ENCODE assay signal across 13 cellular contexts in the genomic region with DNA sequence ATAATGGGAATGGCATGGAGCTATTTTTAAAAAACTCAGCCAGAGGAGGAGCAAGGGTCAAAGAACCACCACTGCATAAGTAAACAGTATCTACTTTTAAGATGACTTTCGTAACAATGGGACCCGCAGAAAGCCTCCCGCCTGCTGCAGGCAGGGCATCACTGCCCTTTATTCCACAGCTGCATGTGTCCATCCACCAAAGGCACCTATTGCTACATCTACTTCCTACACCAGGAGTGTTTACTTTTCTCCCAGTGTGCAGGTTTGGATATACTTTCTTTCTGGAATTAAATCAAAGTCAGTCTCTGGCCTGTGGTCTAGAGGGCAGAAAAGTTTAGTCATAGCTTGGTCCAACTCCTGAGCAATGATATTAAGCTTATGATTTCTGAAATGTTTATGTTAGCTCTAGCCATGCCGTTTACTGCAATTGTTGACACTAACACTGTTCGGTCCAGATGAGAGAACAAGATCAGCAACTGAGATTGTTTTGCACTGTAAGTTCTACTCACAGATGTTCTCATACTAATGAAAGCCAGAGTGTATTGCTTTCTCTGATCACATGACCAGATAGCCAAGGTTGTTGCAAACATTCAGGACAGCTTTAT.
DNase-seq lines count a peak whose midpoint lies in the region; ATAC-seq and TF ChIP-seq lines count a peak whose summit lies in the region.
"Had no signal": no experiment of that assay in that cellular context is flagged by ENCODE, and none has a peak within 500 bp of the region (broad histone marks: within the 10 kb centered on the region; RNA-seq: fewer than 3 reads in every experiment).

No MANE protein-coding gene starts in this region.

- no peak for TF ChIP-seq CTCF in 22Rv1 (IDR thresholded peaks at IDR 0.05)
- TF ChIP-seq CTCF in astrocyte of the spinal cord (IDR thresholded peaks at IDR 0.05; ENCODE audit: low read depth, low read length): no peak
- no peak for TF ChIP-seq CTCF in left lung (IDR thresholded peaks at IDR 0.05)
- no peak for TF ChIP-seq CTCF in right atrium auricular region (IDR thresholded peaks at IDR 0.05)

- H3K36me3 ChIP-seq in left lung: no peaks in the 10 kb centered on the region
- no peaks in the 10 kb centered on the region for H3K36me3 ChIP-seq in right atrium auricular region
- H3K36me3 ChIP-seq: ovary, thyroid gland had no signal

- no peak overlapping the region for H3K27ac Mint-ChIP-seq in activated T-cell treated with anti-CD3 and anti-CD28 coated beads, Interleukin-2, amount 50 U/mL, for 24 hours
- H3K27ac Mint-ChIP-seq: activated CD4-positive, alpha-beta T cell treated with anti-CD3 and anti-CD28 coated beads for 36 hours; activated naive CD8-positive, alpha-beta T cell treated with anti-CD3 and anti-CD28 coated beads, Interleukin-2, amount 10 ng/mL, durations not matched to agents 7 days and 5 days had no signal

- intact Hi-C loops in left lung (cut with DNase I): no loop called here

- H3K9me3 ChIP-seq in left lung (no peaks in the 10 kb centered on the region), right atrium auricular region (no peaks in the 10 kb centered on the region)
- H3K9me3 ChIP-seq: ovary, thyroid gland had no signal

- H3K4me1 Mint-ChIP-seq in activated T-cell treated with anti-CD3 and anti-CD28 coated beads, Interleukin-2, amount 50 U/mL, for 24 hours (ENCODE audit: low read depth): no peaks in the 10 kb centered on the region
- H3K4me1 Mint-ChIP-seq: activated CD4-positive, alpha-beta T cell treated with anti-CD3 and anti-CD28 coated beads for 36 hours; activated naive CD8-positive, alpha-beta T cell treated with anti-CD3 and anti-CD28 coated beads, Interleukin-2, amount 10 ng/mL, durations not matched to agents 7 days and 5 days had no signal

- in situ Hi-C loops in astrocyte of the spinal cord (cut with HindIII; ENCODE audit: low sequenced_read_pairs): no loop called here

- H3K4me3 Mint-ChIP-seq in activated T-cell treated with anti-CD3 and anti-CD28 coated beads, Interleukin-2, amount 50 U/mL, for 24 hours: no peak overlapping the region
- H3K4me3 Mint-ChIP-seq: activated CD4-positive, alpha-beta T cell treated with anti-CD3 and anti-CD28 coated beads for 36 hours; activated naive CD8-positive, alpha-beta T cell treated with anti-CD3 and anti-CD28 coated beads, Interleukin-2, amount 10 ng/mL, durations not matched to agents 7 days and 5 days had no signal

- H3K4me1 ChIP-seq in left lung (no peaks in the 10 kb centered on the region), right atrium auricular region (no peaks in the 10 kb centered on the region)
- H3K4me1 ChIP-seq: thyroid gland had no signal

- H3K27ac ChIP-seq in 22Rv1: peak overlapping the region; percentile 44
- no peak overlapping the region for H3K27ac ChIP-seq in left lung
- no peak overlapping the region for H3K27ac ChIP-seq in right atrium auricular region
- H3K27ac ChIP-seq: epithelial cell of prostate, thyroid gland had no signal

- H3K27me3 Mint-ChIP-seq in activated T-cell treated with anti-CD3 and anti-CD28 coated beads, Interleukin-2, amount 50 U/mL, for 24 hours: no peaks in the 10 kb centered on the region
- H3K27me3 Mint-ChIP-seq: activated CD4-positive, alpha-beta T cell treated with anti-CD3 and anti-CD28 coated beads for 36 hours; activated naive CD8-positive, alpha-beta T cell treated with anti-CD3 and anti-CD28 coated beads, Interleukin-2, amount 10 ng/mL, durations not matched to agents 7 days and 5 days had no signal

- DNase-seq in HT1080 (ENCODE audit: low read depth): peak; percentile 2
- DNase-seq in astrocyte of the spinal cord (ENCODE audit: low read depth, low spot score): peak; percentile 12
- DNase-seq in left lung: peak in 1 of 2 donors; percentile 16
- no peak for DNase-seq in activated T-cell treated with anti-CD3 and anti-CD28 coated beads, Interleukin-2, amount 50 U/mL, for 24 hours
- no peak for DNase-seq in right atrium auricular region (ENCODE audit: low spot score)
- DNase-seq: activated CD4-positive, alpha-beta T cell treated with anti-CD3 and anti-CD28 coated beads for 36 hours; activated naive CD8-positive, alpha-beta T cell treated with anti-CD3 and anti-CD28 coated beads, Interleukin-2, amount 10 ng/mL, durations not matched to agents 7 days and 5 days; thyroid gland had no signal

- peaks cover 11% of the 10 kb centered on the region for H3K9me3 Mint-ChIP-seq in activated T-cell treated with anti-CD3 and anti-CD28 coated beads, Interleukin-2, amount 50 U/mL, for 24 hours

- H3K27me3 ChIP-seq in left lung (no peaks in the 10 kb centered on the region), right atrium auricular region (no peaks in the 10 kb centered on the region)
- H3K27me3 ChIP-seq: ovary, thyroid gland had no signal

- ATAC-seq in left lung (peak; percentile 83), HG02610 (IDR thresholded peaks at IDR 0.05; ENCODE audit: unreplicated experiment) (no peak), HG03521 (IDR thresholded peaks at IDR 0.05; ENCODE audit: unreplicated experiment) (no peak)
- ATAC-seq: activated CD4-positive, alpha-beta T cell treated with anti-CD3 and anti-CD28 coated beads for 36 hours had no signal

- H3K4me3 ChIP-seq in astrocyte of the spinal cord (ENCODE audit: low read depth, low read length): no peak overlapping the region
- no peak overlapping the region for H3K4me3 ChIP-seq in left lung
- H3K4me3 ChIP-seq in right atrium auricular region: no peak overlapping the region
- H3K4me3 ChIP-seq: ovary, thyroid gland had no signal

- H3K36me3 Mint-ChIP-seq in activated T-cell treated with anti-CD3 and anti-CD28 coated beads, Interleukin-2, amount 50 U/mL, for 24 hours (ENCODE audit: low read depth): no peaks in the 10 kb centered on the region
- H3K36me3 Mint-ChIP-seq: activated naive CD8-positive, alpha-beta T cell treated with anti-CD3 and anti-CD28 coated beads, Interleukin-2, amount 10 ng/mL, durations not matched to agents 7 days and 5 days had no signal

Comparison
In these comparisons a context has a peak if more than half of its experiments do, and no peak if none do; other contexts are left out.
1. DNase-seq: peak in HT1080 (single experiment) and astrocyte of the spinal cord (single experiment); none in activated T-cell treated with anti-CD3 and anti-CD28 coated beads, Interleukin-2, amount 50 U/mL, for 24 hours (single experiment) and right atrium auricular region (single experiment).